In genomic region chr10:26372513-26373354, GRCh38 we compare ENCODE assay signal across 13 cellular contexts.
DNase-seq lines count a peak whose midpoint lies in the region; ATAC-seq and TF ChIP-seq lines count a peak whose summit lies in the region.
"Had no signal": no experiment of that assay in that cellular context is flagged by ENCODE, and none has a peak within 500 bp of the region (broad histone marks: within the 10 kb centered on the region; RNA-seq: fewer than 3 reads in every experiment).

No MANE protein-coding gene starts in this region.

- peaks cover 62% of the 10 kb centered on the region for H3K4me1 ChIP-seq in DOHH2 (ENCODE audit: control insufficient read depth, low read length)

- peak overlapping the region; percentile 64 for H3K4me2 ChIP-seq in DOHH2 (ENCODE audit: low read length)

- ATAC-seq in GM19372 (IDR thresholded peaks at IDR 0.05; ENCODE audit: low read depth, unreplicated experiment): peak; percentile 75
- peak; percentile 62 for ATAC-seq in HG02763 (IDR thresholded peaks at IDR 0.05; ENCODE audit: unreplicated experiment)
- ATAC-seq in HG03520 (IDR thresholded peaks at IDR 0.05; ENCODE audit: unreplicated experiment): peak; percentile 62
- ATAC-seq: natural killer cell had no signal

- H3K9me2 ChIP-seq in DOHH2 (replicated peaks; ENCODE audit: control insufficient read depth, low read length): no peaks in the 10 kb centered on the region

- H3K36me3 ChIP-seq in DOHH2 (ENCODE audit: control insufficient read depth, low read length): no peaks in the 10 kb centered on the region; the same call in 1 of the 2 replicates
- H3K36me3 ChIP-seq: brain microvascular endothelial cell had no signal

- TF ChIP-seq CTCF in DOHH2 (IDR thresholded peaks at IDR 0.05; ENCODE audit: low read depth, low read length, poor library complexity, severe bottlenecking): no peak

- peaks cover 10% of the 10 kb centered on the region for H3K9me3 ChIP-seq in DOHH2 (ENCODE audit: control insufficient read depth, insufficient read depth, low read length)

- H3F3A ChIP-seq in DOHH2 (ENCODE audit: control insufficient read depth, insufficient read depth): 0 out of 2 replicates have a peak, but pooled peaks cover 6% of the 10 kb centered on the region

- H3K27ac ChIP-seq in DOHH2 (ENCODE audit: low read depth, low read length): peak overlapping the region; percentile 85
- H3K27ac ChIP-seq: brain microvascular endothelial cell had no signal

- no peaks in the 10 kb centered on the region for H3K27me3 ChIP-seq in DOHH2 (ENCODE audit: control insufficient read depth, low read length)
- H3K27me3 ChIP-seq: brain microvascular endothelial cell had no signal

- peak overlapping the region; percentile 54 for H3K4me3 ChIP-seq in DOHH2 (ENCODE audit: low read length)

- no peaks in the 10 kb centered on the region for H4K20me1 ChIP-seq in DOHH2 (ENCODE audit: control insufficient read depth, insufficient read depth, low read depth, low read length)

- no peak for TF ChIP-seq POLR2A in erythroblast (IDR thresholded peaks at IDR 0.05; ENCODE audit: low read length)

- DNase-seq in D341Med (ENCODE audit: low spot score) (no peak), middle frontal gyrus (ENCODE audit: extremely low spot score, low spot score) (no peak), superior temporal gyrus (ENCODE audit: extremely low spot score) (no peak), erythroblast (lab: John Stamatoyannopoulos, UW) (no peak)
- DNase-seq: brain microvascular endothelial cell; natural killer cell; NCI-H748 treated with DMSO at 0.1 percent for 48 hours; stimulated activated CD4-positive, alpha-beta T cell treated with anti-CD3 and anti-CD28 coated beads, Interleukin-12 subunit alpha, Interleukin-12 subunit beta, amount 100 ng/mL, for 4 hours; T-helper 2 cell had no signal

- H3K79me2 ChIP-seq in DOHH2 (ENCODE audit: control insufficient read depth, low read length): no peaks in the 10 kb centered on the region
